ENCODE assay signal across 18 cellular contexts in the genomic region with DNA sequence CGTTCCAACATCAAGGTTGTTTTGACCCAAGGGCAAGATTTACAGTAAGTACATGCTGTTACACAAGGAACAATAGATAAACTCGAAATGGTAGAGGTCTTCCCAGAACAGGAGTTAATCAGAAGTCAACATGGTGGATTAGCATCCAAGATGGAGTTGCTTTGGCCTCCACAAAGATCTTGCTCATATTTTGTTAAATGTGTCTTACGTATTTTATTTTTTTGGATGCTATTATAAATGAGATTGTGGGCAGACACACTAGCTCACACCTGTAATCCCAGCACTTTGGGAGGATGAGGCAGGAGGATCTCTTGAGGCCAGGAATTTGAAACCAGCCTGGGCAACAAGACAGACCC. TPM values are rescaled to one million over a fixed set of nuclear protein-coding genes. Genes with fewer than 3 reads are reported as not detected.
DNase-seq lines count a peak whose midpoint lies in the region; ATAC-seq, FAIRE-seq and TF ChIP-seq lines count a peak whose summit lies in the region.
"Had no signal": no experiment of that assay in that cellular context is flagged by ENCODE, and none has a peak within 500 bp of the region (broad histone marks: within the 10 kb centered on the region; RNA-seq: fewer than 3 reads in every experiment).

No MANE protein-coding gene starts in this region.

- H3K23ac ChIP-seq in H1 (ENCODE audit: insufficient read length) = no peak overlapping the region

- TF ChIP-seq CTCF in HCT116 (IDR thresholded peaks at IDR 0.05 in 2 of 3, conservative IDR thresholded peaks at IDR 0.05 in 1 of 3; ENCODE audit: borderline replicate concordance in 1 of 3, insufficient read depth in 1 of 3, low read depth in 2 of 3, low read length in 2 of 3) (no peak), OCI-LY1 (IDR thresholded peaks at IDR 0.05; ENCODE audit: low read length) (no peak), H1 (IDR thresholded peaks at IDR 0.05; ENCODE audit: control extremely low read depth in 1 of 3, insufficient read depth in 1 of 3, low read depth in 1 of 3, low read length in 3 of 3) (no peak)

- POLR2A ChIA-PET in HCT116 (lab: Charles Lee) = no interaction called here
- POLR2A ChIA-PET in H1 (lab: Charles Lee; ENCODE audit: partially characterized antibody) = interaction anchor here (1.0 kb wide), 1 partner anchor 17 kb away, joined by 3 read pairs; no protein-coding TSS in a partner anchor

- ATAC-seq in HCT116 = no peak
- ATAC-seq in GM19452 (IDR thresholded peaks at IDR 0.05; ENCODE audit: unreplicated experiment) = no peak
- ATAC-seq: Right ventricle myocardium inferior had no signal

- H2BK12ac ChIP-seq in H1 (ENCODE audit: low read depth, low read length) = no peak overlapping the region

- WGBS in H1 (ENCODE audit: extremely low coverage in 1 of 2, insufficient coverage in 1 of 2, insufficient read length in 1 of 2, insufficient replicate concordance in 2 of 2, low coverage in 1 of 2, low lambda C conversion rate in 2 of 2, missing lambda C conversion rate in 1 of 2), 2 experiments = 74% methylated on average over 3 of the region's 3 CpGs; no CpG with 5 or more reads in 1 of the 2 experiments
- WGBS in small intestine, 3 donors = 70 to 77% (median 71%) methylated on average over 3 of the region's 3 CpGs

- intact Hi-C loops in HCT116 (cut with micrococcal nuclease) = no loop called here

- CTCF ChIA-PET in HCT116 (lab: Charles Lee) = interaction anchor here (1.2 to 1.4 kb wide), 2 partner anchors 9 to 14 kb away, joined by 4 read pairs; no protein-coding TSS in a partner anchor
- CTCF ChIA-PET in H1 (lab: Charles Lee; ENCODE audit: partially characterized antibody) = interaction anchor here (0.8 to 10.8 kb wide), 8 partner anchors 10 to 1119 kb away, joined by 3 to 97 read pairs (median 4); no protein-coding TSS in a partner anchor

- H3K9ac ChIP-seq in HCT116 (ENCODE audit: low read length) (no peak overlapping the region), OCI-LY1 (ENCODE audit: low read length) (peak overlapping the region; percentile 61), H1 (replicated peaks in 1 of 4; ENCODE audit: extremely low read depth in 1 of 4, low read depth in 3 of 4, low read length in 3 of 4) (no peak overlapping the region)

- no peak overlapping the region for H2BK120ac ChIP-seq in H1 (replicated peaks; ENCODE audit: low read depth, low read length)

- no peaks in the 10 kb centered on the region for H3K9me2 ChIP-seq in HCT116 (ENCODE audit: insufficient read depth)
- no peaks in the 10 kb centered on the region for H3K9me2 ChIP-seq in OCI-LY1 (ENCODE audit: low read depth, low read length)

- no TSS peak for BruUV-seq in HCT116 (replicated peaks; lab: Mats Ljungman, UMichigan)

- H2AFZ ChIP-seq in HCT116 (ENCODE audit: low read depth, low read length, poor library complexity, severe bottlenecking) = peak overlapping the region; percentile 83
- H2AFZ ChIP-seq in OCI-LY1 (ENCODE audit: low read length) = peak overlapping the region; percentile 87
- H2AFZ ChIP-seq in H1 (ENCODE audit: low read length) = peak overlapping the region; percentile 76

- H3K14ac ChIP-seq in H1 (ENCODE audit: insufficient read length) = no peak overlapping the region

- H2BK20ac ChIP-seq in H1 (ENCODE audit: low read length) = no peak overlapping the region

- H3K4me1 ChIP-seq in HCT116 (ENCODE audit: control insufficient read depth in 1 of 2, insufficient read depth in 2 of 2, low read length in 2 of 2) (peaks cover 3 to 19% of the 10 kb centered on the region in 2 experiments; a peak in 2 of 4 replicates), OCI-LY1 (ENCODE audit: insufficient read depth, low read length, severe bottlenecking) (peaks cover 26% of the 10 kb centered on the region), H1 (replicated peaks in 1 of 4; ENCODE audit: control insufficient read depth in 3 of 4, insufficient read depth in 4 of 4, low read length in 3 of 4) (no peaks in the 10 kb centered on the region; a peak in 1 of 7 replicates), small intestine (ENCODE audit: control insufficient read depth in 2 of 2, insufficient read depth in 1 of 2, low read depth in 1 of 2, low read length in 1 of 2) (no peaks in the 10 kb centered on the region)
- H3K4me1 ChIP-seq: HAP-1 had no signal

- TF ChIP-seq RAD21 in HCT116 (IDR thresholded peaks at IDR 0.05; ENCODE audit: low read depth) (no peak), H1 (IDR thresholded peaks at IDR 0.05 in 1 of 2, conservative IDR thresholded peaks at IDR 0.05 in 1 of 2; ENCODE audit: low read depth in 2 of 2, low read length in 2 of 2) (no peak)

- DNase-seq in HCT116 (ENCODE audit: low read depth, low spot score) (no peak), H1 (ENCODE audit: low read depth in 1 of 2, low spot score in 2 of 2) (no peak), small intestine (no peak)
- no peak for DNase-seq in stimulated activated CD4-positive, alpha-beta T cell treated with anti-CD3 and anti-CD28 coated beads, Interleukin-2, amount 100 ng/mL, for 24 hours
- no peak for DNase-seq in activated CD4-positive, alpha-beta T cell treated with anti-CD3 and anti-CD28 coated beads for 1 hour
- DNase-seq: AML-193, DMS79 treated with DMSO at 0.1 percent for 48 hours, KG1, NCI-H1417, NCI-H187, NCI-H226, T-helper 1 cell had no signal

- no peak overlapping the region for H4K5ac ChIP-seq in H1 (ENCODE audit: insufficient read length, low read depth, low read length)

- H3K18ac ChIP-seq in H1 (ENCODE audit: extremely low read depth, low read length) = no peak overlapping the region

- H3K79me1 ChIP-seq in H1 (ENCODE audit: low read depth, low read length) = no peaks in the 10 kb centered on the region

- H4K8ac ChIP-seq in H1 (ENCODE audit: extremely low read depth, insufficient read depth, low read length) = no peak overlapping the region

- no peaks in the 10 kb centered on the region for H3K23me2 ChIP-seq in H1 (ENCODE audit: low read depth, low read length)

- FAIRE-seq in H1 (lab: Jason Lieb, UNC) (no peak), small intestine (lab: Jason Lieb, UNC) (no peak)
- FAIRE-seq: RCC 7860 had no signal

- no peak overlapping the region for H2BK15ac ChIP-seq in H1 (ENCODE audit: low read length)

- no peaks in the 10 kb centered on the region for H3F3A ChIP-seq in OCI-LY1 (ENCODE audit: insufficient read depth, low read length)

- no peak overlapping the region for H3K4ac ChIP-seq in H1 (replicated peaks; ENCODE audit: insufficient read length, low read depth, low read length)

- H4K20me1 ChIP-seq in HCT116 (ENCODE audit: insufficient read depth) (no peaks in the 10 kb centered on the region), OCI-LY1 (ENCODE audit: insufficient read depth, low read length) (no peaks in the 10 kb centered on the region), H1 (replicated peaks in 1 of 2; ENCODE audit: control insufficient read depth in 1 of 2, insufficient read depth in 2 of 2, low read length in 2 of 2) (no peaks in the 10 kb centered on the region)

- H3K4me3 ChIP-seq in HCT116 (replicated peaks in 1 of 2; ENCODE audit: low read depth in 1 of 2, low read length in 2 of 2) = no peak overlapping the region
- peak overlapping the region; percentile 55 for H3K4me3 ChIP-seq in OCI-LY1 (ENCODE audit: low read depth, low read length, poor library complexity, severe bottlenecking)
- no peak overlapping the region for H3K4me3 ChIP-seq in H1 (ENCODE audit: extremely low read depth in 1 of 4, insufficient read depth in 2 of 4, low read depth in 3 of 4, low read length in 4 of 4)
- peak overlapping the region in 1 of 2 donors; percentile 10 for H3K4me3 ChIP-seq in small intestine (ENCODE audit: low read depth in 1 of 2, low read length in 2 of 2)
- H3K4me3 ChIP-seq: HAP-1 had no signal

- H2AK5ac ChIP-seq in H1 (ENCODE audit: low read depth, low read length) = no peak overlapping the region

- no peak for TF ChIP-seq POLR2A in HCT116 (IDR thresholded peaks at IDR 0.05; ENCODE audit: borderline replicate concordance, extremely low read depth, insufficient read depth, insufficient read length)
- no peak for TF ChIP-seq POLR2A in H1 (IDR thresholded peaks at IDR 0.05; ENCODE audit: control extremely low read depth in 1 of 2, low read depth in 2 of 2, low read length in 2 of 2)

- no peaks in the 10 kb centered on the region for H3K79me2 ChIP-seq in HCT116 (ENCODE audit: insufficient read depth, low read length)
- no peaks in the 10 kb centered on the region for H3K79me2 ChIP-seq in OCI-LY1 (ENCODE audit: insufficient read depth, low read length)
- no peaks in the 10 kb centered on the region for H3K79me2 ChIP-seq in H1 (ENCODE audit: control insufficient read depth in 1 of 2, insufficient read depth in 2 of 2, low read length in 2 of 2)

- H3K9me3 ChIP-seq in HCT116 (ENCODE audit: control insufficient read depth in 1 of 2, insufficient read depth in 1 of 2, low read depth in 1 of 2, low read length in 2 of 2) (no peaks in the 10 kb centered on the region), OCI-LY1 (ENCODE audit: low read length) (no peaks in the 10 kb centered on the region), H1 (ENCODE audit: insufficient read depth in 2 of 2, low read depth in 1 of 2, low read length in 1 of 2) (no peaks in the 10 kb centered on the region), small intestine (ENCODE audit: control insufficient read depth, low read depth) (no peaks in the 10 kb centered on the region)
- H3K9me3 ChIP-seq: HAP-1 had no signal

- H3K56ac ChIP-seq in H1 (replicated peaks; ENCODE audit: insufficient read length, low read depth, low read length) = no peak overlapping the region

- H3K36me3 ChIP-seq in HCT116 (ENCODE audit: control insufficient read depth in 1 of 2, insufficient read depth in 2 of 2, low read length in 2 of 2) (no peaks in the 10 kb centered on the region), OCI-LY1 (ENCODE audit: insufficient read depth, low read length) (no peaks in the 10 kb centered on the region), H1 (ENCODE audit: control insufficient read depth in 2 of 4, insufficient read depth in 4 of 4, low read length in 3 of 4) (no peaks in the 10 kb centered on the region), small intestine (ENCODE audit: control insufficient read depth in 2 of 2, insufficient read depth in 2 of 2, low read length in 2 of 2) (no peaks in the 10 kb centered on the region)
- H3K36me3 ChIP-seq: HAP-1 had no signal

- H2BK5ac ChIP-seq in H1 (ENCODE audit: low read depth, low read length) = no peak overlapping the region

- H3K4me2 ChIP-seq in HCT116 (ENCODE audit: low read length) (peak overlapping the region; percentile 29), OCI-LY1 (ENCODE audit: low read length) (peak overlapping the region; percentile 85), H1 (ENCODE audit: insufficient read depth in 1 of 2, low read depth in 2 of 2, low read length in 2 of 2) (no peak overlapping the region)

- RAD21 ChIA-PET in HCT116 (lab: Charles Lee; ENCODE audit: low non-redundant PET in 1 of 2, low total read pairs in 2 of 2, uncharacterized antibody in 2 of 2, unreplicated experiment in 2 of 2) = no interaction called here

- H3K27me3 ChIP-seq in HCT116 (ENCODE audit: insufficient read depth, low read length) (no peaks in the 10 kb centered on the region), OCI-LY1 (ENCODE audit: insufficient read depth, low read length) (no peaks in the 10 kb centered on the region), H1 (replicated peaks in 1 of 4; ENCODE audit: control insufficient read depth in 3 of 4, extremely low read depth in 1 of 4, insufficient read depth in 3 of 4, low read length in 3 of 4) (no peaks in the 10 kb centered on the region), small intestine (ENCODE audit: control insufficient read depth in 2 of 2, insufficient read depth in 2 of 2, low read length in 2 of 2) (no peaks in the 10 kb centered on the region)

- H3K27ac ChIP-seq in HCT116 (ENCODE audit: low read depth, low read length) = no peak overlapping the region
- no peak overlapping the region for H3K27ac ChIP-seq in OCI-LY1 (ENCODE audit: low read depth, low read length, poor library complexity, severe bottlenecking)
- H3K27ac ChIP-seq in H1 (ENCODE audit: low read depth, low read length) = no peak overlapping the region
- H3K27ac ChIP-seq in small intestine (ENCODE audit: low read depth in 1 of 2, low read length in 1 of 2) = peak overlapping the region; percentile 56 to 74
- H3K27ac ChIP-seq: C4-2B had no signal

- no peak overlapping the region for H4K91ac ChIP-seq in H1 (replicated peaks; ENCODE audit: insufficient read length, low read length)

- TF ChIP-seq EP300 in H1 (IDR thresholded peaks at IDR 0.05; ENCODE audit: borderline replicate concordance in 1 of 2, low read depth in 2 of 2, low read length in 2 of 2) = no peak

RNA-seq across cellular contexts. Expression of a gene that starts 22.3 kb away (rescaled TPM):
- 57.1 TPM for total RNA-seq in HCT116 (2021; ENCODE audit: unreplicated experiment)
- polyA plus RNA-seq in HCT116 (2012) = 20.0 and 22.2 TPM in 2 replicates
- total RNA-seq in H1 (2021; fragmentation: NEBNext Ultra II Directional; extraction: Animal tissue kit (Norgen Biotek cat#: 25700)) = 44.1 and 47.2 TPM in 2 replicates
- polyA plus RNA-seq in H1 (2011; rRNA removed) = 1.1 and 1.2 TPM in 2 replicates
- polyA plus RNA-seq in H1 (2011; cell fraction: cytosol; rRNA removed) = 3.0 TPM
- 1.2 TPM for polyA plus RNA-seq in H1 (2011; cell fraction: nucleus; rRNA removed)
- polyA plus RNA-seq in H1 (2012, experiment 1 of 2) = 14.8 to 34.2 TPM (median 18.4 TPM) in 4 replicates
- 6.5 TPM for polyA plus RNA-seq in H1 (2012, experiment 2 of 2)
- 21.3 TPM for polyA plus RNA-seq in H1 (2013, experiment 1 of 2)
- 23.0 TPM for polyA plus RNA-seq in H1 (2013, experiment 2 of 2)
- 5.6 and 6.9 TPM in 2 replicates for polyA minus RNA-seq in H1 (2011; rRNA and poly(A)+ RNA removed)
- 4.6 TPM for polyA minus RNA-seq in H1 (2011; cell fraction: cytosol; rRNA and poly(A)+ RNA removed)
- 6.2 TPM for polyA minus RNA-seq in H1 (2011; cell fraction: nucleus; rRNA and poly(A)+ RNA removed)
- 10 to 100 TPM; 15.4 to 23.9 (median 17.0) TPM for polyA plus RNA-seq in small intestine

RNA-seq across cellular contexts. Expression of a gene that starts 46.5 kb away (rescaled TPM):
- total RNA-seq in HCT116 (2021; ENCODE audit: unreplicated experiment) = 18.9 TPM
- polyA plus RNA-seq in HCT116 (2012) = 11.0 and 12.4 TPM in 2 replicates
- 12.6 and 14.7 TPM in 2 replicates for total RNA-seq in H1 (2021; fragmentation: NEBNext Ultra II Directional; extraction: Animal tissue kit (Norgen Biotek cat#: 25700))
- polyA plus RNA-seq in H1 (2011; rRNA removed) (8.6 and 19.1 TPM in 2 replicates), small intestine (10 to 100 TPM; 12.2 to 28.8 (median 13.2) TPM)
- polyA plus RNA-seq in H1 (2011; cell fraction: cytosol; rRNA removed) = 9.5 TPM
- polyA plus RNA-seq in H1 (2011; cell fraction: nucleus; rRNA removed) = 3.1 TPM
- polyA plus RNA-seq in H1 (2012, experiment 1 of 2) = 10.6 to 16.8 TPM (median 14.3 TPM) in 4 replicates
- 5.6 TPM for polyA plus RNA-seq in H1 (2012, experiment 2 of 2)
- polyA plus RNA-seq in H1 (2013, experiment 1 of 2) = 10.2 TPM
- polyA plus RNA-seq in H1 (2013, experiment 2 of 2) = 10.9 TPM
- 18.1 and 18.9 TPM in 2 replicates for polyA minus RNA-seq in H1 (2011; rRNA and poly(A)+ RNA removed)
- 9.2 TPM for polyA minus RNA-seq in H1 (2011; cell fraction: cytosol; rRNA and poly(A)+ RNA removed)
- 17.4 TPM for polyA minus RNA-seq in H1 (2011; cell fraction: nucleus; rRNA and poly(A)+ RNA removed)

Comparison
In these comparisons a context has a peak if more than half of its experiments do, and no peak if none do; other contexts are left out.
1. H3K27ac ChIP-seq: peak in small intestine (2 of 2); none in HCT116 (single experiment), OCI-LY1 (single experiment) and H1 (single experiment).
2. H3K4me2 ChIP-seq: peak in HCT116 (single experiment) and OCI-LY1 (single experiment); none in H1 (0 of 2).
3. Peak in every context shown above with its lines, with median percentiles within 50 percentile points of each other: H2AFZ ChIP-seq.